35 cellular contexts compared by ENCODE assay signal in the genomic region with DNA sequence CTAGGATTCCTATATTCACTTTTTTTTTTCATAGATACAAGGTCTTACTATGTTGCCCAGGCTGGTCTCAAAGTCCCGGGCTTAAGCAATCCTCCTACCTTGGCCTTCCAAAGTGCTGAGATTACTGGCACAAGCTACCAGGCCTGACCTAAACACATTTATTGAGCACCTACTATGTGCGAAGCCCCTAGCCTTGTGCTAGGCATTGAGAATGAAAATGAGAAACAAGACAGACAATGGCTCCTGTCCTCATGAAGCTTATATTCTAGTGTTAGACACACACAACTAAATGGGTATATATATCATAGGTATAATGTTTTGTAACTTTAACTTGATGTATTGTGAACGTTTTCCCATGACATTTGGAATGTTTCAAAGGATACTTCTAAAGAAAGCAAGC.
"Had no signal": no experiment of that assay in that cellular context is flagged by ENCODE, and none has a peak within 500 bp of the region (broad histone marks: within the 10 kb centered on the region; RNA-seq: fewer than 3 reads in every experiment).

No MANE protein-coding gene starts in this region.

- DNase-seq: Kasumi-1, MG63, MM.1S, MV-4-11, NCI-H1048, NCI-H1092, NCI-H1092 treated with DMSO at 0.1 percent for 48 hours, NCI-H1105, NCI-H1105 treated with DMSO at 0.1 percent for 48 hours, NCI-H1417, NCI-H1417 treated with DMSO at 0.1 percent for 48 hours, NCI-H1436, NCI-H1436 treated with DMSO at 0.1 percent for 48 hours, NCI-H146, NCI-H1694, NCI-H1694 treated with DMSO at 0.1 percent for 48 hours, NCI-H187, NCI-H187 treated with DMSO at 0.1 percent for 48 hours, NCI-H1930, NCI-H2029, NCI-H2029 treated with DMSO at 0.1 percent for 48 hours, NCI-H2081, NCI-H2081 treated with DMSO at 0.1 percent for 48 hours, NCI-H2107, NCI-H2171, NCI-H2171 treated with DMSO at 0.1 percent for 48 hours, NCI-H2227 treated with DMSO at 0.1 percent for 48 hours, NCI-H226, NCI-H345, NCI-H446, NCI-H446 treated with DMSO at 0.1 percent for 48 hours, NCI-H510A, NCI-H510A treated with DMSO at 0.1 percent for 48 hours, NCI-H524, NCI-H524 treated with DMSO at 0.1 percent for 48 hours had no signal

- H3K27me3 ChIP-seq: MG63 had no signal

- H3K4me3 ChIP-seq: MG63 had no signal

- H3K9me3 ChIP-seq: MG63 had no signal
